12 cellular contexts compared by ENCODE assay signal in genomic region chr12:55925371-55925770, GRCh38. TPM values are rescaled to one million over a fixed set of nuclear protein-coding genes. Genes with fewer than 3 reads are reported as not detected.
A peak's percentile ranks its signal among the peaks of the same experiment; 100 is the strongest.
DNase-seq lines count a peak whose midpoint lies in the region; ATAC-seq, FAIRE-seq and TF ChIP-seq lines count a peak whose summit lies in the region.
"Had no signal": no experiment of that assay in that cellular context is flagged by ENCODE, and none has a peak within 500 bp of the region (broad histone marks: within the 10 kb centered on the region; RNA-seq: fewer than 3 reads in every experiment).

No MANE protein-coding gene starts in this region.

- H3K9me3 ChIP-seq in H9 (ENCODE audit: control insufficient read depth, low read depth, low read length): no peaks in the 10 kb centered on the region
- no peaks in the 10 kb centered on the region for H3K9me3 ChIP-seq in keratinocyte (ENCODE audit: control insufficient read depth, low read depth, low read length)
- H3K9me3 ChIP-seq: sigmoid colon had no signal

- peak overlapping the region; percentile 14 for H3K9ac ChIP-seq in H9 (ENCODE audit: extremely low read depth, insufficient read length, low read length)
- H3K9ac ChIP-seq in keratinocyte (ENCODE audit: control insufficient read depth, extremely low read depth, insufficient read depth, low read length): no peak overlapping the region

- H3K27me3 Mint-ChIP-seq in H9 (ENCODE audit: low read depth): no peaks in the 10 kb centered on the region
- no peaks in the 10 kb centered on the region for H3K27me3 Mint-ChIP-seq in WTC11 (ENCODE audit: low read depth)

- H3K4me3 ChIP-seq in AG04449 (ENCODE audit: low read depth, low read length): peak overlapping the region; percentile 84; the same call in 1 of the 2 replicates
- no peak overlapping the region for H3K4me3 ChIP-seq in keratinocyte (ENCODE audit: control insufficient read depth in 2 of 3, extremely low read depth in 1 of 3, insufficient read depth in 2 of 3, low read depth in 1 of 3, low read length in 3 of 3)

- H4K8ac ChIP-seq in H9 (replicated peaks; ENCODE audit: insufficient read length, low read depth, low read length): no peak overlapping the region

- intact Hi-C loops in left ventricle myocardium superior (cut with micrococcal nuclease): loop anchor here (10.0 kb wide), 1 partner anchor 101 kb away; the partner anchor contains the start of gene DNAJC14

- H3K4me1 ChIP-seq in H9 (ENCODE audit: insufficient read depth, low read length): peaks cover 3% of the 10 kb centered on the region; the same call in 1 of the 2 replicates
- peaks cover 23% of the 10 kb centered on the region for H3K4me1 ChIP-seq in keratinocyte (ENCODE audit: control insufficient read depth, extremely low read depth, insufficient read depth, low read length)

- no peak overlapping the region for H3K14ac ChIP-seq in H9 (ENCODE audit: insufficient read depth, low read length)

- no peaks in the 10 kb centered on the region for H3K9me1 ChIP-seq in keratinocyte (ENCODE audit: control insufficient read depth, extremely low read depth, insufficient read depth, low read length)

- H3K4me1 Mint-ChIP-seq in H9: peaks cover 26 to 29% of the 10 kb centered on the region in 2 experiments
- peaks cover 30% of the 10 kb centered on the region for H3K4me1 Mint-ChIP-seq in WTC11

- H3K23me2 ChIP-seq in H9 (ENCODE audit: insufficient read length, low read depth, low read length, poor library complexity, severe bottlenecking): peaks cover 6% of the 10 kb centered on the region

- H3K36me3 ChIP-seq in keratinocyte (ENCODE audit: control insufficient read depth in 2 of 2, extremely low read depth in 1 of 2, insufficient read depth in 2 of 2, low read length in 2 of 2): peaks cover 8% of the 10 kb centered on the region in 2 experiments

- H3K9me3 Mint-ChIP-seq in H9 (no peaks in the 10 kb centered on the region), WTC11 (no peaks in the 10 kb centered on the region)

- POLR2A ChIA-PET in AG04449 (lab: Yijun Ruan, JAX): interaction anchor here (1.3 kb wide), 1 partner anchor 78 kb away, joined by 6 read pairs; no protein-coding TSS in a partner anchor
- POLR2A ChIA-PET in WTC11 (lab: Charles Lee): interaction anchor here (1.0 kb wide), 1 partner anchor 108 kb away, joined by 3 read pairs; the partner anchor contains the start of genes ORMDL2 and SARNP

- H3K56ac ChIP-seq in H9 (ENCODE audit: insufficient read length, low read depth, low read length): no peak overlapping the region

- no peak overlapping the region for H2BK12ac ChIP-seq in H9 (ENCODE audit: insufficient read length, low read depth, low read length)

- H3K4me3 Mint-ChIP-seq in H9 (peak overlapping the region; percentile 96 to 99), WTC11 (peak overlapping the region; percentile 94)

- H4K20me1 ChIP-seq in H9 (ENCODE audit: control insufficient read depth, insufficient read depth, insufficient read length): no peaks in the 10 kb centered on the region
- no peaks in the 10 kb centered on the region for H4K20me1 ChIP-seq in keratinocyte (ENCODE audit: control insufficient read depth, extremely low read depth, insufficient read depth, low read length)

- H3K27ac Mint-ChIP-seq in H9 (peak overlapping the region; percentile 14 to 62 (median 20); a peak in 5 of 7 replicates), WTC11 (peak overlapping the region; percentile 96)

- CTCF ChIA-PET in AG04449 (lab: Yijun Ruan, JAX) (interaction anchor here (0.8 to 5.6 kb wide), 19 partner anchors 9 to 187 kb away, joined by 3 to 92 read pairs (median 7); partner anchors contain the start of genes DNAJC14, MMP19, ORMDL2 and SARNP), WTC11 (lab: Charles Lee) (interaction anchor here (1.0 to 5.0 kb wide), 5 partner anchors 48 to 281 kb away, joined by 3 to 32 read pairs (median 4); partner anchors contain the start of genes DNAJC14 and RAB5B)

- H2BK120ac ChIP-seq in H9 (ENCODE audit: low read depth, low read length, poor library complexity, severe bottlenecking): no peak overlapping the region

- H3K79me2 ChIP-seq in H9 (ENCODE audit: insufficient read depth, low read length): peaks cover 35% of the 10 kb centered on the region; the same call in 1 of the 2 replicates
- H3K79me2 ChIP-seq in keratinocyte (ENCODE audit: control insufficient read depth, insufficient read depth, low read length): peaks cover 63% of the 10 kb centered on the region

- H3K36me3 Mint-ChIP-seq in H9 (ENCODE audit: insufficient read depth in 1 of 3, low read depth in 3 of 3) (peaks cover 11 to 34% (median 33%) of the 10 kb centered on the region in 3 experiments; a peak in 6 of 7 replicates), WTC11 (peaks cover 26% of the 10 kb centered on the region)

- H2BK15ac ChIP-seq in H9 (ENCODE audit: low read depth, low read length): no peak overlapping the region

- no peak overlapping the region for H3K18ac ChIP-seq in H9 (ENCODE audit: insufficient read length, low read depth, low read length)

- no CpG with 5 or more reads among the region's 4 CpGs for WGBS in H9 (ENCODE audit: extremely low coverage, insufficient read length, low lambda C conversion rate)

- H3T11ph ChIP-seq in H9 (ENCODE audit: low read length): no peak overlapping the region

- no peak overlapping the region for H3K27ac ChIP-seq in H9 (ENCODE audit: insufficient read length, low read depth, low read length)
- H3K27ac ChIP-seq in keratinocyte (ENCODE audit: control insufficient read depth, insufficient read depth, low read length): no peak overlapping the region

- no peak for TF ChIP-seq CTCF in AG04449 (IDR thresholded peaks at IDR 0.05; ENCODE audit: insufficient read depth, low read length, missing control alignments)
- no peak for TF ChIP-seq CTCF in H9 (conservative IDR thresholded peaks at IDR 0.05)
- no peak for TF ChIP-seq CTCF in WTC11 (IDR thresholded peaks at IDR 0.05)
- no peak for TF ChIP-seq CTCF in keratinocyte (optimal IDR thresholded peaks at IDR 0.05 in 1 of 3, IDR thresholded peaks at IDR 0.05 in 1 of 3, conservative IDR thresholded peaks at IDR 0.05 in 1 of 3; ENCODE audit: extremely low read depth in 1 of 3, insufficient read depth in 2 of 3, low read length in 3 of 3)

- no peak overlapping the region for H2BK20ac ChIP-seq in H9 (ENCODE audit: low read depth, low read length, poor library complexity, severe bottlenecking)

- no peaks in the 10 kb centered on the region for H3K27me3 ChIP-seq in H9 (ENCODE audit: insufficient read depth, low read length)
- no peaks in the 10 kb centered on the region for H3K27me3 ChIP-seq in keratinocyte (ENCODE audit: control insufficient read depth, extremely low read depth, insufficient read depth, low read length)
- H3K27me3 ChIP-seq: sigmoid colon had no signal

- H2AFZ ChIP-seq in H9 (ENCODE audit: low read length): no peak overlapping the region
- no peak overlapping the region for H2AFZ ChIP-seq in keratinocyte (ENCODE audit: control insufficient read depth, low read length)

- H3K4me2 ChIP-seq in H9 (ENCODE audit: insufficient read depth, insufficient read length, low read length) (peak overlapping the region; percentile 90), keratinocyte (ENCODE audit: control insufficient read depth, extremely low read depth, insufficient read depth, low read depth, low read length) (peak overlapping the region; percentile 69)

- no peak for ATAC-seq in WTC11
- no peak for ATAC-seq in GM18498 (IDR thresholded peaks at IDR 0.05; ENCODE audit: unreplicated experiment)
- no peak for ATAC-seq in left ventricle myocardium superior

- H4K5ac ChIP-seq in H9 (ENCODE audit: insufficient read length, low read depth, low read length): no peak overlapping the region

- H4K91ac ChIP-seq in H9 (ENCODE audit: insufficient read length, low read depth, low read length): no peak overlapping the region

- dilution Hi-C loops in keratinocyte (cut with MboI; ENCODE audit: extremely low pct_ligation_motif_present, low sequenced_read_pairs): no loop called here

- no peak overlapping the region for H2BK5ac ChIP-seq in H9 (ENCODE audit: insufficient read length, low read length)

- H3K4ac ChIP-seq in H9 (ENCODE audit: low read depth, low read length): no peak overlapping the region

- DNase-seq in AG04449 (ENCODE audit: low read depth, low spot score) (no peak), H9 (no peak), WTC11 (ENCODE audit: low spot score) (no peak), keratinocyte (ENCODE audit: low read depth, low spot score) (no peak), DMS153 (lab: John Stamatoyannopoulos, UW) (no peak), midbrain (lab: John Stamatoyannopoulos, UW) (no peak), left ventricle myocardium superior (no peak)
- DNase-seq: activated effector memory CD4-positive, alpha-beta T cell treated with anti-CD3 and anti-CD28 coated beads, Interleukin-2, amount 50 U/mL, for 16 hours; GOT3; sigmoid colon had no signal

- H3K23ac ChIP-seq in H9 (ENCODE audit: insufficient read length, low read depth, low read length): no peak overlapping the region

- no peak for FAIRE-seq in keratinocyte (lab: Jason Lieb, UNC)

- H2AK5ac ChIP-seq in H9 (ENCODE audit: insufficient read length, low read length): no peak overlapping the region

- peaks cover 9% of the 10 kb centered on the region for H3K79me1 ChIP-seq in H9 (ENCODE audit: insufficient read depth, low read depth, low read length, poor library complexity, severe bottlenecking)

RNA-seq across cellular contexts. Expression of gene PYM1, which starts 2.3 kb away (rescaled TPM):
- total RNA-seq in H9 (2021) (58.1 and 58.9 TPM in 2 replicates), WTC11 (2021) (55.5 to 61.7 TPM (median 57.3 TPM) in 3 replicates), left ventricle myocardium superior (16.2 TPM)
- 43.6 to 63.4 TPM (median 61.6 TPM) in 3 replicates for polyA plus RNA-seq in keratinocyte
- 30.7 TPM for polyA plus RNA-seq in keratinocyte (2011; ENCODE audit: low read depth)
- 53.4 and 60.0 TPM in 2 replicates for polyA plus RNA-seq in keratinocyte (2011; cell fraction: cytosol; rRNA removed)
- 30.7 and 33.5 TPM in 2 replicates for polyA plus RNA-seq in keratinocyte (2011; cell fraction: nucleus; rRNA removed)
- polyA plus RNA-seq in keratinocyte (2012; ENCODE audit: low replicate concordance): 27.5 and 45.0 TPM in 2 replicates
- 17.1 to 27.9 TPM (median 19.2 TPM) in 3 replicates for polyA minus RNA-seq in keratinocyte
- polyA minus RNA-seq in keratinocyte (2011; cell fraction: cytosol; rRNA and poly(A)+ RNA removed): 29.0 TPM
- polyA minus RNA-seq in keratinocyte (2011; cell fraction: nucleus; rRNA and poly(A)+ RNA removed): 9.0 and 14.3 TPM in 2 replicates

RNA-seq across cellular contexts. Expression of gene DGKA, which starts 5.6 kb away (rescaled TPM):
- total RNA-seq in H9 (2021) (24.1 and 25.9 TPM in 2 replicates), WTC11 (2021) (19.8 to 25.5 TPM (median 23.6 TPM) in 3 replicates), left ventricle myocardium superior (6.9 TPM)
- polyA plus RNA-seq in keratinocyte: 161 to 263 TPM (median 174 TPM) in 3 replicates
- 268 TPM for polyA plus RNA-seq in keratinocyte (2011; ENCODE audit: low read depth)
- polyA plus RNA-seq in keratinocyte (2011; cell fraction: cytosol; rRNA removed): 161 and 169 TPM in 2 replicates
- 591 and 684 TPM in 2 replicates for polyA plus RNA-seq in keratinocyte (2011; cell fraction: nucleus; rRNA removed)
- 207 and 259 TPM in 2 replicates for polyA plus RNA-seq in keratinocyte (2012; ENCODE audit: low replicate concordance)
- polyA minus RNA-seq in keratinocyte: 217 to 364 TPM (median 266 TPM) in 3 replicates
- polyA minus RNA-seq in keratinocyte (2011; cell fraction: cytosol; rRNA and poly(A)+ RNA removed): 149 TPM
- 177 and 285 TPM in 2 replicates for polyA minus RNA-seq in keratinocyte (2011; cell fraction: nucleus; rRNA and poly(A)+ RNA removed)

RNA-seq across cellular contexts. Expression of gene PMEL, which starts 40.5 kb away (rescaled TPM):
- total RNA-seq in H9 (2021) (71.0 and 72.6 TPM in 2 replicates), WTC11 (2021) (72.2 to 86.5 TPM (median 79.3 TPM) in 3 replicates), left ventricle myocardium superior (0.57 TPM)
- polyA plus RNA-seq in keratinocyte: 1.3 to 2.1 TPM (median 1.4 TPM) in 3 replicates
- 0.89 TPM for polyA plus RNA-seq in keratinocyte (2011; ENCODE audit: low read depth)
- 2.3 and 2.7 TPM in 2 replicates for polyA plus RNA-seq in keratinocyte (2011; cell fraction: cytosol; rRNA removed)
- 2.9 and 3.1 TPM in 2 replicates for polyA plus RNA-seq in keratinocyte (2011; cell fraction: nucleus; rRNA removed)
- polyA plus RNA-seq in keratinocyte (2012; ENCODE audit: low replicate concordance): 1.0 and 2.2 TPM in 2 replicates
- 2.1 to 4.9 TPM (median 4.3 TPM) in 3 replicates for polyA minus RNA-seq in keratinocyte
- polyA minus RNA-seq in keratinocyte (2011; cell fraction: cytosol; rRNA and poly(A)+ RNA removed): 0.96 TPM
- polyA minus RNA-seq in keratinocyte (2011; cell fraction: nucleus; rRNA and poly(A)+ RNA removed): 1.0 and 1.5 TPM in 2 replicates
- total RNA-seq: T-helper 1 cell treated with Interleukin-12 subunit alpha and Interleukin-12 subunit beta and Interleukin-4 antibody, amounts not matched to agents 30 ng/mL and 1 ng/mL, for 36 hours had no signal

RNA-seq across cellular contexts. Expression of gene CDK2, which starts 41.3 kb away (rescaled TPM):
- total RNA-seq in H9 (2021): 53.1 and 60.8 TPM in 2 replicates
- total RNA-seq in WTC11 (2021): 37.6 to 44.1 TPM (median 43.1 TPM) in 3 replicates
- 34.3 to 49.3 TPM (median 47.3 TPM) in 3 replicates for polyA plus RNA-seq in keratinocyte
- 6.5 TPM for polyA plus RNA-seq in keratinocyte (2011; ENCODE audit: low read depth)
- polyA plus RNA-seq in keratinocyte (2011; cell fraction: cytosol; rRNA removed): 24.9 and 27.4 TPM in 2 replicates
- polyA plus RNA-seq in keratinocyte (2011; cell fraction: nucleus; rRNA removed): 42.3 and 56.9 TPM in 2 replicates
- polyA plus RNA-seq in keratinocyte (2012; ENCODE audit: low replicate concordance): 22.4 and 30.3 TPM in 2 replicates
- polyA minus RNA-seq in keratinocyte: 34.3 to 46.8 TPM (median 36.0 TPM) in 3 replicates
- 15.5 TPM for polyA minus RNA-seq in keratinocyte (2011; cell fraction: cytosol; rRNA and poly(A)+ RNA removed)
- 14.0 and 18.6 TPM in 2 replicates for polyA minus RNA-seq in keratinocyte (2011; cell fraction: nucleus; rRNA and poly(A)+ RNA removed)
- total RNA-seq in left ventricle myocardium superior: 8.4 TPM

RNA-seq across cellular contexts. Expression of gene RAB5B, which starts 48.5 kb away (rescaled TPM):
- total RNA-seq in H9 (2021): 48.4 and 50.6 TPM in 2 replicates
- 55.0 to 65.8 TPM (median 64.3 TPM) in 3 replicates for total RNA-seq in WTC11 (2021)
- 132 to 162 TPM (median 138 TPM) in 3 replicates for polyA plus RNA-seq in keratinocyte
- 59.4 TPM for polyA plus RNA-seq in keratinocyte (2011; ENCODE audit: low read depth)
- polyA plus RNA-seq in keratinocyte (2011; cell fraction: cytosol; rRNA removed): 144 and 200 TPM in 2 replicates
- 135 and 138 TPM in 2 replicates for polyA plus RNA-seq in keratinocyte (2011; cell fraction: nucleus; rRNA removed)
- polyA plus RNA-seq in keratinocyte (2012; ENCODE audit: low replicate concordance): 72.8 and 76.8 TPM in 2 replicates
- 66.2 to 176 TPM (median 141 TPM) in 3 replicates for polyA minus RNA-seq in keratinocyte
- 86.9 TPM for polyA minus RNA-seq in keratinocyte (2011; cell fraction: cytosol; rRNA and poly(A)+ RNA removed)
- polyA minus RNA-seq in keratinocyte (2011; cell fraction: nucleus; rRNA and poly(A)+ RNA removed): 46.7 and 80.8 TPM in 2 replicates
- total RNA-seq in left ventricle myocardium superior: 128 TPM

Comparison
In these comparisons a context has a peak if more than half of its experiments do, and no peak if none do; other contexts are left out.
1. RNA of gene PMEL, which starts 40.5 kb away (total RNA-seq): 71.0 to 72.6 TPM in H9 and 72.2 to 86.5 TPM in WTC11; 0.57 TPM in left ventricle myocardium superior (single experiment); every median in the first group is over 10 times any median in the second.